ENCODE assay signal across 8 cellular contexts in the genomic region with DNA sequence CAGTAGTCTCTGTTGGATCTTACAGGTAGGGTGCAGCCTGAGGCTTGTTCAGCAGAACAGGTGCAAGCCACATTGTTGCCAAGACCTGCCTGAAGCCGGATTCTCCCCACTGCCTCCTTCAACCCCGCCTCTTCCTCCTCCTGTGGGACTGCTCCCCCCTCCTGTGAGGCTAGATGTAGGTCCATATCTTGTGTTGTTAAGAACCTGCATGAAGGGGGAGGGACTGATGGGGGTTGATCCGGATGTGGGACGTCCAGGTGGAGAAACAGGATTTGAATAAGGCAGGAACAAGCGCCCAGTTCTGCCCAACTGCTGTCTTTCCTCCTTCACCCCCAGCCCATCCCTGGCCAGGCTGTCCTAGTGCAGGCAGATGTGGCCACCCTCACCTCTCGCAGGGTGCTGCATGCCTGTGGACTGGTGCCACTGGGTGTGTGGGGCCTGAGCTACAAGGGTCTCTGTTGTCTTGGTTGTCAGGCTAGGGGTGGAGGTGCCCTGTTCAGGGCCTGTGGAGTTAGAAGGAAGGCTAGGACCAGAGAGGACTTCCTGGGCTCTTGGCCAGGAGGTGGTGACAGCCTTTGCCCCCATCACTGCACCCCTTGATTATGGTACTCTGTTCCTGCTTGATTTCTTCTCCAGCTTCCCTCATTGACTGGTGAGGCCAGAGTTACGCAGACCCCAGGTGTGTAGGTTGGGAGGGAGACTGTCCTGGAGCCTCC. TPM values are rescaled to one million over a fixed set of nuclear protein-coding genes. Genes with fewer than 3 reads are reported as not detected.
DNase-seq lines count a peak whose midpoint lies in the region; ATAC-seq and TF ChIP-seq lines count a peak whose summit lies in the region.

No MANE protein-coding gene starts in this region.

- peaks cover 6 to 29% of the 10 kb centered on the region in 2 donors for H3K36me3 Mint-ChIP-seq in activated naive CD4-positive, alpha-beta T cell treated with anti-CD3 and anti-CD28 coated beads, Interleukin-2, amount 50 U/mL, for 72 hours

- TF ChIP-seq EP300 in upper lobe of left lung (IDR thresholded peaks at IDR 0.05) = no peak

- 57 to 60% methylated on average over 4 to 7 of the region's 7 CpGs for WGBS in upper lobe of left lung, 2 donors

- H3K4me1 ChIP-seq in upper lobe of left lung = peaks cover 22 to 39% (median 29%) of the 10 kb centered on the region in 4 donors

- ATAC-seq in Right ventricle myocardium inferior (no peak), left ventricle myocardium superior (no peak), left colon (peak; percentile 36), upper lobe of left lung (ENCODE audit: low FRiP score in 2 of 2) (no peak), HG03280 (IDR thresholded peaks at IDR 0.05; ENCODE audit: unreplicated experiment) (no peak)
- ATAC-seq in activated naive CD4-positive, alpha-beta T cell treated with anti-CD3 and anti-CD28 coated beads, Interleukin-2, amount 50 U/mL, for 72 hours = no peak
- ATAC-seq in activated CD4-positive, CD25-positive, alpha-beta regulatory T cell treated with anti-CD3 and anti-CD28 coated beads, Interleukin-2, amount 50 U/mL, for 24 hours = no peak

- H3K9me3 ChIP-seq in upper lobe of left lung = no peaks in the 10 kb centered on the region

- DNase-seq in Right ventricle myocardium inferior (ENCODE audit: missing footprints) = peak; percentile 62
- DNase-seq in left ventricle myocardium superior = no peak
- DNase-seq in activated naive CD4-positive, alpha-beta T cell treated with anti-CD3 and anti-CD28 coated beads, Interleukin-2, amount 50 U/mL, for 72 hours (ENCODE audit: low spot score in 2 of 2) = no peak
- DNase-seq in left colon = peak; percentile 71 to 87
- peak in 1 of 2 donors; percentile 63 for DNase-seq in upper lobe of left lung
- DNase-seq in mesenteric fat pad (ENCODE audit: low spot score) = no peak

- peak in 2 of 4 donors; percentile 14 to 19 for TF ChIP-seq POLR2A in upper lobe of left lung (IDR thresholded peaks at IDR 0.05)

- H3K9me3 Mint-ChIP-seq in activated naive CD4-positive, alpha-beta T cell treated with anti-CD3 and anti-CD28 coated beads, Interleukin-2, amount 50 U/mL, for 72 hours = no peaks in the 10 kb centered on the region

- intact Hi-C loops in Right ventricle myocardium inferior (cut with DNase I) (no loop called here), left ventricle myocardium superior (cut with micrococcal nuclease) (no loop called here), left colon (cut with DNase I, micrococcal nuclease) (no loop called here)

- no peaks in the 10 kb centered on the region for H3K27me3 ChIP-seq in upper lobe of left lung

- peak overlapping the region; percentile 96 to 98 for H3K27ac Mint-ChIP-seq in activated naive CD4-positive, alpha-beta T cell treated with anti-CD3 and anti-CD28 coated beads, Interleukin-2, amount 50 U/mL, for 72 hours

- peak overlapping the region; percentile 38 to 99 (median 94) for H3K27ac ChIP-seq in upper lobe of left lung

- H3K4me3 ChIP-seq in upper lobe of left lung = peak overlapping the region; percentile 49 to 87 (median 61)

- no peak for TF ChIP-seq CTCF in upper lobe of left lung (IDR thresholded peaks at IDR 0.05)

- H3K36me3 ChIP-seq in upper lobe of left lung = peaks cover 9 to 52% (median 39%) of the 10 kb centered on the region in 4 donors

RNA-seq across cellular contexts. Expression of a gene that starts 1.4 kb away (rescaled TPM):
- total RNA-seq in Right ventricle myocardium inferior (40.6 TPM), left ventricle myocardium superior (58.9 TPM), left colon (100 to 1,000 TPM in 1 of 2 donors, 10 to 100 TPM in 1; 37.7 to 182 TPM), upper lobe of left lung (100 to 1,000 TPM in 5 of 6 donors, 10 to 100 TPM in 1; 88.3 to 202 (median 156) TPM), mesenteric fat pad (863 TPM)
- total RNA-seq in activated naive CD4-positive, alpha-beta T cell treated with anti-CD3 and anti-CD28 coated beads, Interleukin-2, amount 50 U/mL, for 72 hours = 10 to 100 TPM; 29.8 to 76.0 TPM

RNA-seq across cellular contexts. Expression of a gene that starts 17.1 kb away (rescaled TPM):
- total RNA-seq in Right ventricle myocardium inferior (24.9 TPM), left ventricle myocardium superior (26.5 TPM), left colon (10 to 100 TPM; 35.0 to 36.3 TPM), upper lobe of left lung (10 to 100 TPM; 17.8 to 74.8 (median 35.9) TPM), mesenteric fat pad (36.2 TPM)
- 10 to 100 TPM; 28.5 to 46.8 TPM for total RNA-seq in activated naive CD4-positive, alpha-beta T cell treated with anti-CD3 and anti-CD28 coated beads, Interleukin-2, amount 50 U/mL, for 72 hours

RNA-seq across cellular contexts. Expression of a gene that starts 26.9 kb away (rescaled TPM):
- total RNA-seq in Right ventricle myocardium inferior (0.16 TPM), left ventricle myocardium superior (not detected), left colon (under 1 TPM in 1 of 2 donors, not detected in 1; 0.31 TPM), upper lobe of left lung (10 to 100 TPM in 4 of 6 donors, 1 to 10 TPM in 2; 4.7 to 25.1 (median 15.4) TPM), mesenteric fat pad (0.45 TPM)
- not detected for total RNA-seq in activated naive CD4-positive, alpha-beta T cell treated with anti-CD3 and anti-CD28 coated beads, Interleukin-2, amount 50 U/mL, for 72 hours

RNA-seq across cellular contexts. Expression of a gene that starts 45.9 kb away (rescaled TPM):
- total RNA-seq in Right ventricle myocardium inferior = 20.3 TPM
- 22.2 TPM for total RNA-seq in left ventricle myocardium superior
- 10 to 100 TPM in 1 of 2 donors, 1 to 10 TPM in 1; 9.9 to 32.9 TPM for total RNA-seq in activated naive CD4-positive, alpha-beta T cell treated with anti-CD3 and anti-CD28 coated beads, Interleukin-2, amount 50 U/mL, for 72 hours
- 10 to 100 TPM in 1 of 2 donors, 1 to 10 TPM in 1; 9.0 to 10.7 TPM for total RNA-seq in left colon
- total RNA-seq in upper lobe of left lung = 100 to 1,000 TPM in 2 of 6 donors, 10 to 100 TPM in 4; 52.3 to 170 (median 73.7) TPM
- 117 TPM for total RNA-seq in mesenteric fat pad

Comparison
In these comparisons a context has a peak if more than half of its experiments do, and no peak if none do; other contexts are left out.
1. DNase-seq: peak in Right ventricle myocardium inferior (single experiment) and left colon (2 of 2); none in left ventricle myocardium superior (single experiment), activated naive CD4-positive, alpha-beta T cell treated with anti-CD3 and anti-CD28 coated beads, Interleukin-2, amount 50 U/mL, for 72 hours (0 of 2) and mesenteric fat pad (single experiment).